In genomic region chr7:13904689-13905088, GRCh38 we compare ENCODE assay signal across 19 cellular contexts.
A peak's percentile ranks its signal among the peaks of the same experiment; 100 is the strongest.
DNase-seq lines count a peak whose midpoint lies in the region; ATAC-seq and TF ChIP-seq lines count a peak whose summit lies in the region.
"Had no signal": no experiment of that assay in that cellular context is flagged by ENCODE, and none has a peak within 500 bp of the region (broad histone marks: within the 10 kb centered on the region; RNA-seq: fewer than 3 reads in every experiment).

No MANE protein-coding gene starts in this region.

- H4K20me1 ChIP-seq in GM23248 (ENCODE audit: insufficient read depth) (no peaks in the 10 kb centered on the region), neural progenitor cell (ENCODE audit: low read depth) (no peaks in the 10 kb centered on the region)

- H3K27ac Mint-ChIP-seq in neural progenitor cell: no peak overlapping the region
- H3K27ac Mint-ChIP-seq: activated T-helper 17 cell treated with anti-CD3 and anti-CD28 coated beads, Interleukin-2, amount 50 U/mL, for 72 hours; B cell; H9 had no signal

- H3K27ac ChIP-seq in ACC112 (ENCODE audit: low read depth, low read length) (peak overlapping the region; percentile 69; the same call in 1 of the 2 replicates), GM23248 (peak overlapping the region; percentile 80), neural progenitor cell (no peak overlapping the region)
- H3K27ac ChIP-seq: sigmoid colon, thyroid gland had no signal

- H3K27me3 ChIP-seq in ACC112 (ENCODE audit: insufficient read depth, low read length) (no peaks in the 10 kb centered on the region), GM23248 (replicated peaks; ENCODE audit: insufficient read depth) (no peaks in the 10 kb centered on the region), adipocyte (replicated peaks; ENCODE audit: control insufficient read depth, insufficient read depth, low read length) (no peaks in the 10 kb centered on the region), neural progenitor cell (no peaks in the 10 kb centered on the region)
- H3K27me3 ChIP-seq: sigmoid colon, thyroid gland had no signal

- peaks cover 2% of the 10 kb centered on the region for H3K27me3 Mint-ChIP-seq in neural progenitor cell (ENCODE audit: insufficient read depth, low read depth)
- H3K27me3 Mint-ChIP-seq: activated T-helper 17 cell treated with anti-CD3 and anti-CD28 coated beads, Interleukin-2, amount 50 U/mL, for 72 hours; B cell had no signal

- TF ChIP-seq CTCF in neural progenitor cell (IDR thresholded peaks at IDR 0.05): no peak

- no peaks in the 10 kb centered on the region for H3K9me2 ChIP-seq in GM23248 (ENCODE audit: insufficient read depth)

- peak overlapping the region; percentile 56 for H3K4me2 ChIP-seq in GM23248 (ENCODE audit: unreplicated experiment)
- no peak overlapping the region for H3K4me2 ChIP-seq in neural progenitor cell

- H3K9me3 Mint-ChIP-seq in neural progenitor cell: no peaks in the 10 kb centered on the region
- H3K9me3 Mint-ChIP-seq: activated T-helper 17 cell treated with anti-CD3 and anti-CD28 coated beads, Interleukin-2, amount 50 U/mL, for 72 hours; H9; nephron had no signal

- DNase-seq in GM23248 (peak; percentile 80), adipocyte (ENCODE audit: low read depth) (peak; percentile 55), foreskin melanocyte (peak; percentile 92), SW480 (ENCODE audit: low spot score) (no peak), neural progenitor cell (ENCODE audit: low spot score) (no peak)
- DNase-seq: aorta; H9; mammary epithelial cell; NCI-H446 treated with DMSO at 0.1 percent for 48 hours; OCI-M1; sigmoid colon; stimulated activated CD4-positive, alpha-beta T cell treated with anti-CD3 and anti-CD28 coated beads, Interleukin-4, amount 100 ng/mL, for 24 hours; thyroid gland had no signal

- H3K4me1 Mint-ChIP-seq in neural progenitor cell: peaks cover 27% of the 10 kb centered on the region
- H3K4me1 Mint-ChIP-seq: B cell had no signal

- H3K9me3 ChIP-seq in GM23248 (ENCODE audit: low read depth): no peaks in the 10 kb centered on the region
- H3K9me3 ChIP-seq in adipocyte (ENCODE audit: control insufficient read depth, low read length): no peaks in the 10 kb centered on the region
- H3K9me3 ChIP-seq in neural progenitor cell (ENCODE audit: low read depth): no peaks in the 10 kb centered on the region
- H3K9me3 ChIP-seq: sigmoid colon, thyroid gland had no signal

- peaks cover 55% of the 10 kb centered on the region for H3K36me3 Mint-ChIP-seq in neural progenitor cell

- H3K4me3 ChIP-seq in ACC112 (ENCODE audit: low read depth, low read length): no peak overlapping the region
- peak overlapping the region; percentile 7; the same call in 1 of the 2 replicates for H3K4me3 ChIP-seq in GM23248
- peak overlapping the region; percentile 28 for H3K4me3 ChIP-seq in adipocyte (ENCODE audit: low read length)
- no peak overlapping the region for H3K4me3 ChIP-seq in neural progenitor cell
- H3K4me3 ChIP-seq: sigmoid colon, thyroid gland had no signal

- peak overlapping the region; percentile 51 for H3K9ac ChIP-seq in GM23248
- peak overlapping the region; percentile 26 for H3K9ac ChIP-seq in adipocyte (ENCODE audit: low read length)
- no peak overlapping the region for H3K9ac ChIP-seq in neural progenitor cell

- peaks cover 31% of the 10 kb centered on the region for H3F3A ChIP-seq in GM23248 (ENCODE audit: insufficient read depth)
- peaks cover 11% of the 10 kb centered on the region for H3F3A ChIP-seq in neural progenitor cell (ENCODE audit: low read depth)

- in situ Hi-C loops in GM23248 (cut with MboI): no loop called here

- no peak overlapping the region for H3K4me3 Mint-ChIP-seq in neural progenitor cell
- H3K4me3 Mint-ChIP-seq: activated T-helper 17 cell treated with anti-CD3 and anti-CD28 coated beads, Interleukin-2, amount 50 U/mL, for 72 hours; B cell; H9; nephron had no signal

- H3K36me3 ChIP-seq in ACC112 (ENCODE audit: insufficient read depth, low read length) (peaks cover 7% of the 10 kb centered on the region), GM23248 (ENCODE audit: low read depth) (no peaks in the 10 kb centered on the region), adipocyte (ENCODE audit: control insufficient read depth, insufficient read depth, low read length, severe bottlenecking) (no peaks in the 10 kb centered on the region), neural progenitor cell (peaks cover 15% of the 10 kb centered on the region)
- H3K36me3 ChIP-seq: sigmoid colon, thyroid gland had no signal

- H3K79me2 ChIP-seq in ACC112 (ENCODE audit: control insufficient read depth, insufficient read depth, low read length, unreplicated experiment): no peaks in the 10 kb centered on the region
- no peaks in the 10 kb centered on the region for H3K79me2 ChIP-seq in GM23248 (ENCODE audit: insufficient read depth)
- no peaks in the 10 kb centered on the region for H3K79me2 ChIP-seq in neural progenitor cell (ENCODE audit: low read depth)

- 5 to 10% methylated on average over 3 of the region's 3 CpGs for WGBS in GM23248 (ENCODE audit: low coverage in 1 of 2, low lambda C conversion rate in 2 of 2, missing lambda C conversion rate in 2 of 2), 2 experiments

- no peak for ATAC-seq in GM21360 (IDR thresholded peaks at IDR 0.05; ENCODE audit: unreplicated experiment)
- no peak for ATAC-seq in activated CD4-positive, CD25-positive, alpha-beta regulatory T cell treated with anti-CD3 and anti-CD28 coated beads, Interleukin-2, amount 50 U/mL, for 24 hours
- ATAC-seq: activated T-helper 17 cell treated with anti-CD3 and anti-CD28 coated beads, Interleukin-2, amount 50 U/mL, for 72 hours had no signal

- H3K4me1 ChIP-seq in ACC112 (ENCODE audit: control insufficient read depth, insufficient read depth, low read length, unreplicated experiment): peaks cover 32% of the 10 kb centered on the region
- H3K4me1 ChIP-seq in GM23248 (ENCODE audit: insufficient read depth): peaks cover 42% of the 10 kb centered on the region
- H3K4me1 ChIP-seq in adipocyte (ENCODE audit: control insufficient read depth, insufficient read depth, low read length): peaks cover 12% of the 10 kb centered on the region
- peaks cover 21% of the 10 kb centered on the region for H3K4me1 ChIP-seq in neural progenitor cell
- H3K4me1 ChIP-seq: sigmoid colon had no signal

- H2AFZ ChIP-seq in ACC112 (ENCODE audit: low read length, unreplicated experiment) (no peak overlapping the region), GM23248 (no peak overlapping the region), neural progenitor cell (replicated peaks) (no peak overlapping the region)

Comparison
In these comparisons a context has a peak if more than half of its experiments do, and no peak if none do; other contexts are left out.
1. H3K4me3 ChIP-seq: peak in GM23248 (single experiment) and adipocyte (single experiment); none in ACC112 (single experiment) and neural progenitor cell (single experiment).
2. DNase-seq: peak in GM23248 (single experiment), adipocyte (single experiment) and foreskin melanocyte (single experiment); none in SW480 (single experiment) and neural progenitor cell (single experiment).